23 cellular contexts compared by ENCODE assay signal in genomic region chr10:126536148-126536547, GRCh38.
A peak's percentile ranks its signal among the peaks of the same experiment; 100 is the strongest.
DNase-seq lines count a peak whose midpoint lies in the region; ATAC-seq and TF ChIP-seq lines count a peak whose summit lies in the region.
"Had no signal": no experiment of that assay in that cellular context is flagged by ENCODE, and none has a peak within 500 bp of the region (broad histone marks: within the 10 kb centered on the region; RNA-seq: fewer than 3 reads in every experiment).

No MANE protein-coding gene starts in this region.

- H3K27me3 Mint-ChIP-seq in WTC11 (ENCODE audit: low read depth) (no peaks in the 10 kb centered on the region), neural progenitor cell (ENCODE audit: insufficient read depth, low read depth) (peaks cover 7% of the 10 kb centered on the region)
- H3K27me3 Mint-ChIP-seq: activated CD8-positive, alpha-beta memory T cell treated with anti-CD3 and anti-CD28 coated beads, Interleukin-2, amount 10 ng/mL, durations not matched to agents 7 days and 5 days; central memory CD8-positive, alpha-beta T cell had no signal

- H3F3A ChIP-seq in neural progenitor cell (ENCODE audit: low read depth), result no peaks in the 10 kb centered on the region

- TF ChIP-seq CTCF in WTC11 (IDR thresholded peaks at IDR 0.05) (no peak), fibroblast of pulmonary artery (IDR thresholded peaks at IDR 0.05; ENCODE audit: low read length, missing control alignments) (no peak), neural progenitor cell (IDR thresholded peaks at IDR 0.05) (no peak)

- H3K9me3 Mint-ChIP-seq in WTC11 (peaks cover 7% of the 10 kb centered on the region), neural progenitor cell (no peaks in the 10 kb centered on the region)
- H3K9me3 Mint-ChIP-seq: central memory CD8-positive, alpha-beta T cell had no signal

- POLR2A ChIA-PET in WTC11 (lab: Charles Lee), result no interaction called here

- H3K36me3 Mint-ChIP-seq in WTC11 (no peaks in the 10 kb centered on the region), neural progenitor cell (no peaks in the 10 kb centered on the region)
- H3K36me3 Mint-ChIP-seq: activated CD8-positive, alpha-beta memory T cell treated with anti-CD3 and anti-CD28 coated beads, Interleukin-2, amount 10 ng/mL, durations not matched to agents 7 days and 5 days had no signal

- peak; percentile 56 for DNase-seq in AG20443 (ENCODE audit: low spot score)
- no peak for DNase-seq in WTC11 (ENCODE audit: low spot score)
- DNase-seq in fibroblast of pulmonary artery (ENCODE audit: low read depth), result peak; percentile 11
- peak; percentile 58 for DNase-seq in neural progenitor cell (ENCODE audit: low spot score)
- DNase-seq in activated CD8-positive, alpha-beta memory T cell treated with anti-CD3 and anti-CD28 coated beads for 24 hours, result no peak
- DNase-seq in NCI-H345 (lab: John Stamatoyannopoulos, UW), result no peak
- DNase-seq in NOMO-1 treated with DMSO at 0.1 percent for 48 hours (lab: John Stamatoyannopoulos, UW; ENCODE audit: unreplicated experiment), result no peak
- no peak for DNase-seq in stimulated activated CD4-positive, alpha-beta T cell treated with anti-CD3 and anti-CD28 coated beads, Interleukin-2, amount 100 ng/mL, for 48 hours
- DNase-seq: activated CD4-positive, CD25-positive, alpha-beta regulatory T cell treated with anti-CD3 and anti-CD28 coated beads, Interleukin-2, amount 50 U/mL, for 72 hours; activated CD8-positive, alpha-beta memory T cell treated with anti-CD3 and anti-CD28 coated beads, Interleukin-2, amount 10 ng/mL, durations not matched to agents 7 days and 5 days; activated effector memory CD4-positive, alpha-beta T cell treated with anti-CD3 and anti-CD28 coated beads, Interleukin-2, amount 50 U/mL, for 16 hours; adrenal gland; effector CD8-positive, alpha-beta T cell; foreskin keratinocyte; Karpas-422; NCI-H1092; NCI-H526; sigmoid colon; stimulated activated CD4-positive, alpha-beta T cell treated with anti-CD3 and anti-CD28 coated beads, Interleukin-2, amount 100 ng/mL, for 24 hours; T-helper 9 cell; uterus had no signal

- H3K4me3 Mint-ChIP-seq in WTC11, result no peak overlapping the region
- no peak overlapping the region for H3K4me3 Mint-ChIP-seq in neural progenitor cell
- H3K4me3 Mint-ChIP-seq: activated CD8-positive, alpha-beta memory T cell treated with anti-CD3 and anti-CD28 coated beads, Interleukin-2, amount 10 ng/mL, durations not matched to agents 7 days and 5 days; central memory CD8-positive, alpha-beta T cell had no signal

- no peaks in the 10 kb centered on the region for H4K20me1 ChIP-seq in neural progenitor cell (ENCODE audit: low read depth)

- no peak overlapping the region for H2AFZ ChIP-seq in neural progenitor cell (replicated peaks)

- no peaks in the 10 kb centered on the region for H3K27me3 ChIP-seq in neural progenitor cell
- H3K27me3 ChIP-seq: adrenal gland, foreskin keratinocyte, sigmoid colon, uterus had no signal

- H3K27ac Mint-ChIP-seq in WTC11 (no peak overlapping the region), neural progenitor cell (no peak overlapping the region)
- H3K27ac Mint-ChIP-seq: activated CD8-positive, alpha-beta memory T cell treated with anti-CD3 and anti-CD28 coated beads, Interleukin-2, amount 10 ng/mL, durations not matched to agents 7 days and 5 days had no signal

- no peaks in the 10 kb centered on the region for H3K36me3 ChIP-seq in neural progenitor cell
- H3K36me3 ChIP-seq: adrenal gland, sigmoid colon, uterus had no signal

- no peak overlapping the region for H3K4me3 ChIP-seq in fibroblast of pulmonary artery (replicated peaks; ENCODE audit: low read depth, low read length)
- H3K4me3 ChIP-seq in neural progenitor cell, result no peak overlapping the region
- H3K4me3 ChIP-seq: adrenal gland, sigmoid colon, uterus had no signal

- H3K4me1 Mint-ChIP-seq in WTC11, result 0 out of 2 replicates have a peak, but pooled peaks cover 2% of the 10 kb centered on the region
- peaks cover 14% of the 10 kb centered on the region for H3K4me1 Mint-ChIP-seq in neural progenitor cell
- H3K4me1 Mint-ChIP-seq: activated CD8-positive, alpha-beta memory T cell treated with anti-CD3 and anti-CD28 coated beads, Interleukin-2, amount 10 ng/mL, durations not matched to agents 7 days and 5 days; central memory CD8-positive, alpha-beta T cell had no signal

- CTCF ChIA-PET in WTC11 (lab: Charles Lee), result no interaction called here

- H3K4me1 ChIP-seq in neural progenitor cell, result no peaks in the 10 kb centered on the region
- H3K4me1 ChIP-seq: adrenal gland, foreskin keratinocyte, sigmoid colon, uterus had no signal

- H3K4me2 ChIP-seq in neural progenitor cell, result no peak overlapping the region

- H3K79me2 ChIP-seq in neural progenitor cell (ENCODE audit: low read depth), result no peaks in the 10 kb centered on the region

- no peaks in the 10 kb centered on the region for H3K9me3 ChIP-seq in neural progenitor cell (ENCODE audit: low read depth)
- H3K9me3 ChIP-seq: adrenal gland, sigmoid colon, uterus had no signal

- no peak overlapping the region for H3K9ac ChIP-seq in neural progenitor cell

- ATAC-seq in WTC11, result peak; percentile 61
- ATAC-seq: activated CD8-positive, alpha-beta memory T cell treated with anti-CD3 and anti-CD28 coated beads, Interleukin-2, amount 10 ng/mL, durations not matched to agents 7 days and 5 days; foreskin keratinocyte; left lobe of liver had no signal

- H3K27ac ChIP-seq in neural progenitor cell, result no peak overlapping the region
- H3K27ac ChIP-seq: adrenal gland, foreskin keratinocyte, sigmoid colon, uterus had no signal

TF ChIP-seq in WTC11, 78 proteins besides CTCF, POLR2A, EP300 and RAD21:
- TF ChIP-seq USF2 (CRISPR knock-in tag; IDR thresholded peaks at IDR 0.05), result no peak
- TF ChIP-seq, protein P1, sequence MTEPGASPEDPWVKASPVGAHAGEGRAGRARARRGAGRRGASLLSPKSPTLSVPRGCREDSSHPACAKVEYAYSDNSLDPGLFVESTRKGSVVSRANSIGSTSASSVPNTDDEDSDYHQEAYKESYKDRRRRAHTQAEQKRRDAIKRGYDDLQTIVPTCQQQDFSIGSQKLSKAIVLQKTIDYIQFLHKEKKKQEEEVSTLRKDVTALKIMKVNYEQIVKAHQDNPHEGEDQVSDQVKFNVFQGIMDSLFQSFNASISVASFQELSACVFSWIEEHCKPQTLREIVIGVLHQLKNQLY (CRISPR knock-in tag; IDR thresholded peaks at IDR 0.05), result no peak
- no peak for TF ChIP-seq ZMAT4 (CRISPR knock-in tag; IDR thresholded peaks at IDR 0.05)
- no peak for TF ChIP-seq GRHL2 (CRISPR knock-in tag; IDR thresholded peaks at IDR 0.05; ENCODE audit: insufficient replicate concordance, severe bottlenecking)
- no peak for TF ChIP-seq CREM (CRISPR knock-in tag; IDR thresholded peaks at IDR 0.05)
- no peak for TF ChIP-seq NFATC4 (CRISPR knock-in tag; IDR thresholded peaks at IDR 0.05)

Comparison
In these comparisons a context has a peak if more than half of its experiments do, and no peak if none do; other contexts are left out.
1. DNase-seq: peak in AG20443 (single experiment), fibroblast of pulmonary artery (single experiment) and neural progenitor cell (single experiment); none in WTC11 (single experiment), activated CD8-positive, alpha-beta memory T cell treated with anti-CD3 and anti-CD28 coated beads for 24 hours (single experiment), NCI-H345 (single experiment), NOMO-1 treated with DMSO at 0.1 percent for 48 hours (single experiment) and stimulated activated CD4-positive, alpha-beta T cell treated with anti-CD3 and anti-CD28 coated beads, Interleukin-2, amount 100 ng/mL, for 48 hours (0 of 2).